ENCODE assay signal across 1 cellular context in the genomic region with DNA sequence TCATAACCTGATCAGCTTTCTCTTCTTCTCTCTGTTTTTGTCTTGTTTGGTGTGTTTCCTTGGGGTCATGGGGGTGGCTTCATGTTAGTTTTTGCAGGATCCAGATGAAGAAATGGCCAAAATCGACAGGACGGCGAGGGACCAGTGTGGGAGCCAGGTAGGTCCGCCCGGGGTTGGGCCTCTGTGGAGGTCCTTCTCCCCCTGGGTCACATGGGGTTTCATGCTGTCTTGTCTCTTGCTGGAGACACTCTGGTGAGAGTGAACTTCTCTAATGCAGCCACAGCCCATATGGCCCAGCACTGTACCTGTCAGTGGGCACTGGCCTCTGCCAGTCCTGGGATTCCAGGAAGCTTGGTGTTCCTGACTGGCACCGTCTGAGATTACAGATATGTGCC.
TF ChIP-seq lines count a peak whose summit lies in the region.

No MANE protein-coding gene starts in this region.

TF ChIP-seq in GM23338, 12 proteins besides CTCF, POLR2A, EP300 and RAD21 (continued from another document):
- TF ChIP-seq, protein P1, sequence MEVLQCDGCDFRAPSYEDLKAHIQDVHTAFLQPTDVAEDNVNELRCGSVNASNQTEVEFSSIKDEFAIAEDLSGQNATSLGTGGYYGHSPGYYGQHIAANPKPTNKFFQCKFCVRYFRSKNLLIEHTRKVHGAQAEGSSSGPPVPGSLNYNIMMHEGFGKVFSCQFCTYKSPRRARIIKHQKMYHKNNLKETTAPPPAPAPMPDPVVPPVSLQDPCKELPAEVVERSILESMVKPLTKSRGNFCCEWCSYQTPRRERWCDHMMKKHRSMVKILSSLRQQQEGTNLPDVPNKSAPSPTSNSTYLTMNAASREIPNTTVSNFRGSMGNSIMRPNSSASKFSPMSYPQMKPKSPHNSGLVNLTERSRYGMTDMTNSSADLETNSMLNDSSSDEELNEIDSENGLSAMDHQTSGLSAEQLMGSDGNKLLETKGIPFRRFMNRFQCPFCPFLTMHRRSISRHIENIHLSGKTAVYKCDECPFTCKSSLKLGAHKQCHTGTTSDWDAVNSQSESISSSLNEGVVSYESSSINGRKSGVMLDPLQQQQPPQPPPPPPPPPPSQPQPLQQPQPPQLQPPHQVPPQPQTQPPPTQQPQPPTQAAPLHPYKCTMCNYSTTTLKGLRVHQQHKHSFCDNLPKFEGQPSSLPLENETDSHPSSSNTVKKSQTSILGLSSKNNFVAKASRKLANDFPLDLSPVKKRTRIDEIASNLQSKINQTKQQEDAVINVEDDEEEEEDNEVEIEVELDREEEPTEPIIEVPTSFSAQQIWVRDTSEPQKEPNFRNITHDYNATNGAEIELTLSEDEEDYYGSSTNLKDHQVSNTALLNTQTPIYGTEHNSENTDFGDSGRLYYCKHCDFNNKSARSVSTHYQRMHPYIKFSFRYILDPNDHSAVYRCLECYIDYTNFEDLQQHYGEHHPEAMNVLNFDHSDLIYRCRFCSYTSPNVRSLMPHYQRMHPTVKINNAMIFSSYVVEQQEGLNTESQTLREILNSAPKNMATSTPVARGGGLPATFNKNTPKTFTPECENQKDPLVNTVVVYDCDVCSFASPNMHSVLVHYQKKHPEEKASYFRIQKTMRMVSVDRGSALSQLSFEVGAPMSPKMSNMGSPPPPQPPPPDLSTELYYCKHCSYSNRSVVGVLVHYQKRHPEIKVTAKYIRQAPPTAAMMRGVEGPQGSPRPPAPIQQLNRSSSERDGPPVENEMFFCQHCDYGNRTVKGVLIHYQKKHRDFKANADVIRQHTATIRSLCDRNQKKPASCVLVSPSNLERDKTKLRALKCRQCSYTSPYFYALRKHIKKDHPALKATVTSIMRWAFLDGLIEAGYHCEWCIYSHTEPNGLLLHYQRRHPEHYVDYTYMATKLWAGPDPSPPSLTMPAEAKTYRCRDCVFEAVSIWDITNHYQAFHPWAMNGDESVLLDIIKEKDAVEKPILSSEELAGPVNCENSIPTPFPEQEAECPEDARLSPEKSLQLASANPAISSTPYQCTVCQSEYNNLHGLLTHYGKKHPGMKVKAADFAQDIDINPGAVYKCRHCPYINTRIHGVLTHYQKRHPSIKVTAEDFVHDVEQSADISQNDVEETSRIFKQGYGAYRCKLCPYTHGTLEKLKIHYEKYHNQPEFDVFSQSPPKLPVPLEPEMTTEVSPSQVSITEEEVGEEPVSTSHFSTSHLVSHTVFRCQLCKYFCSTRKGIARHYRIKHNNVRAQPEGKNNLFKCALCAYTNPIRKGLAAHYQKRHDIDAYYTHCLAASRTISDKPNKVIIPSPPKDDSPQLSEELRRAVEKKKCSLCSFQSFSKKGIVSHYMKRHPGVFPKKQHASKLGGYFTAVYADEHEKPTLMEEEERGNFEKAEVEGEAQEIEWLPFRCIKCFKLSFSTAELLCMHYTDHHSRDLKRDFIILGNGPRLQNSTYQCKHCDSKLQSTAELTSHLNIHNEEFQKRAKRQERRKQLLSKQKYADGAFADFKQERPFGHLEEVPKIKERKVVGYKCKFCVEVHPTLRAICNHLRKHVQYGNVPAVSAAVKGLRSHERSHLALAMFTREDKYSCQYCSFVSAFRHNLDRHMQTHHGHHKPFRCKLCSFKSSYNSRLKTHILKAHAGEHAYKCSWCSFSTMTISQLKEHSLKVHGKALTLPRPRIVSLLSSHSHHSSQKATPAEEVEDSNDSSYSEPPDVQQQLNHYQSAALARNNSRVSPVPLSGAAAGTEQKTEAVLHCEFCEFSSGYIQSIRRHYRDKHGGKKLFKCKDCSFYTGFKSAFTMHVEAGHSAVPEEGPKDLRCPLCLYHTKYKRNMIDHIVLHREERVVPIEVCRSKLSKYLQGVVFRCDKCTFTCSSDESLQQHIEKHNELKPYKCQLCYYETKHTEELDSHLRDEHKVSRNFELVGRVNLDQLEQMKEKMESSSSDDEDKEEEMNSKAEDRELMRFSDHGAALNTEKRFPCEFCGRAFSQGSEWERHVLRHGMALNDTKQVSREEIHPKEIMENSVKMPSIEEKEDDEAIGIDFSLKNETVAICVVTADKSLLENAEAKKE (CRISPR knock-in tag; IDR thresholded peaks at IDR 0.05) = no peak
- TF ChIP-seq POLR2AphosphoS5 (IDR thresholded peaks at IDR 0.05; ENCODE audit: low read depth) = no peak
